ENCODE assay signal across 22 cellular contexts in the genomic region with DNA sequence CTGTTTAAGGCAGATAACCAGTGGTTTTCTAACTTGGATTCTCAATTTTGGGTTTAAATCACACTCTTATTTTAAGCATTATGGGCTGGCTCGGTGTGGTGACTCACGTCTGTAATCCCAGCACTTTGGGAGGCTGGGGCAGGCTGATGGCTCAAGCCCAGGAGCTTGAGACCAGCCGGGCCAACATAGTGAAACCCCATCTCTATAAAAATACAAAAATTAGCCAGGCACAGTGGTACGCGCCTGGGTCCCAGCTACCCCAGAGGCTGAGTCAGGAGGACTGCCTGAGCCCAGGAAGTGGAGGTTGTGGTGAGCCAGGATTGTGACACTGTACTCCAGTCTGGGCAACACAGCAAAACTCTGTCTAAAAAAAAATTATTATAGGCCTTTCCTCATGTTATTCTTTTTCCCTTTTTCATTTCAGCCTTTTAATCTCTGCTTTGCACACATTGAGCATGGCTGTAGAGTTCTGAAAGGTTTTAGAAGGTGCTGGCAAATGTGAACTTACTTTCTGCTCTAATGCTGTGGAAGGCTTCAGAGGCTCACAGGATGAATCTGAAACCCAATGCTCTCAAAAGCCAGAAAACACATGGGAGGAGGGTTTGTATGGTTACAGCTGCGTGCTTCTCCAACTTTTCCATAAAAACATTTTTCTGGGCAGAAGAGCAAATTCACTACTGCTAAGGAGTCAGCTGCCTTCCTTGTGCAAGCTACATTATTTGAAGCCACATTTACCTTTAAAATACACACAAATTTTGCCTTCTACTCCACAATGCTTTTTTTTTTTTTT. TPM values are rescaled to one million over a fixed set of nuclear protein-coding genes. Genes with fewer than 3 reads are reported as not detected.
DNase-seq lines count a peak whose midpoint lies in the region; ATAC-seq and TF ChIP-seq lines count a peak whose summit lies in the region.
"Had no signal": no experiment of that assay in that cellular context is flagged by ENCODE, and none has a peak within 500 bp of the region (broad histone marks: within the 10 kb centered on the region; RNA-seq: fewer than 3 reads in every experiment).

No MANE protein-coding gene starts in this region.

- DNase-seq in A172 (ENCODE audit: low spot score): peak; percentile 58
- peak; percentile 73 for DNase-seq in HT1080 (ENCODE audit: low read depth)
- peak; percentile 53 to 82 for DNase-seq in ascending aorta (ENCODE audit: low spot score in 2 of 2)
- peak; percentile 50 to 66 for DNase-seq in foreskin fibroblast
- DNase-seq in GM13977 (ENCODE audit: low spot score): no peak
- no peak for DNase-seq in NCI-H345 treated with DMSO at 0.1 percent for 48 hours (lab: John Stamatoyannopoulos, UW; ENCODE audit: unreplicated experiment)
- DNase-seq in NCI-H526 (lab: John Stamatoyannopoulos, UW): no peak
- DNase-seq: activated CD4-positive, CD25-positive, alpha-beta regulatory T cell treated with anti-CD3 and anti-CD28 coated beads, Interleukin-2, amount 50 U/mL, for 72 hours; CD8-positive, alpha-beta T cell; DND-41; glutamatergic neuron; midbrain; NCI-H1105 treated with DMSO at 0.1 percent for 48 hours; NCI-H526 treated with DMSO at 0.1 percent for 48 hours; PC-3; stimulated activated naive CD4-positive, alpha-beta T cell; transverse colon had no signal

- TF ChIP-seq CTCF in ascending aorta (IDR thresholded peaks at IDR 0.05) (no peak), foreskin fibroblast (IDR thresholded peaks at IDR 0.05; ENCODE audit: low read depth, low read length) (no peak), GM13977 (IDR thresholded peaks at IDR 0.05; ENCODE audit: extremely low read depth, insufficient read depth, missing control alignments) (no peak)

- peaks cover 15 to 35% of the 10 kb centered on the region in 2 donors for H3K36me3 ChIP-seq in ascending aorta

- H3K9me3 ChIP-seq in ascending aorta: no peaks in the 10 kb centered on the region
- H3K9me3 ChIP-seq: A549, HAP-1, transverse colon had no signal

- no peak for ATAC-seq in GM21367 (IDR thresholded peaks at IDR 0.05; ENCODE audit: unreplicated experiment)
- ATAC-seq: A549; CD8-positive, alpha-beta T cell; K562; left lobe of liver; PC-3 had no signal

- peaks cover 17 to 49% of the 10 kb centered on the region in 2 donors for H3K4me1 ChIP-seq in ascending aorta
- H3K4me1 ChIP-seq: A549, HAP-1, transverse colon had no signal

- intact Hi-C loops in ascending aorta (cut with DNase I): loop anchor here (1.0 to 2.0 kb wide), 3 partner anchors 32 to 79 kb away; partner anchors contain the start of gene CHAC1

- no peaks in the 10 kb centered on the region for H3K27me3 ChIP-seq in ascending aorta
- H3K27me3 ChIP-seq: transverse colon had no signal

- H3K27ac ChIP-seq in ascending aorta: peak overlapping the region; percentile 82 to 94
- H3K27ac ChIP-seq: A549, transverse colon had no signal

- in situ Hi-C loops in GM13977 (cut with MboI; ENCODE audit: low pct_unique_long_range_greater_than_20kb, low sequenced_read_pairs, unreplicated experiment): no loop called here

- H3K4me3 ChIP-seq in ascending aorta (no peak overlapping the region), foreskin fibroblast (ENCODE audit: low read depth in 1 of 2, low read length in 2 of 2) (no peak overlapping the region)
- H3K4me3 ChIP-seq: A549, HAP-1, K562, transverse colon had no signal

RNA-seq across cellular contexts. Expression of gene CHAC1, which starts 32.5 kb away (rescaled TPM):
- total RNA-seq in A172 (2014; rRNA removed; shearing (Covaris generic)): 4.7 and 5.8 TPM in 2 replicates
- total RNA-seq in HT1080 (2014; rRNA removed; shearing (Covaris generic)): 9.4 and 11.8 TPM in 2 replicates
- 49.8 and 50.7 TPM in 2 replicates for polyA plus RNA-seq in HT1080 (2015; cell fraction: cytosol; rRNA removed)
- 39.4 and 43.4 TPM in 2 replicates for polyA plus RNA-seq in HT1080 (2015; cell fraction: nucleus; rRNA removed)
- total RNA-seq in ascending aorta: 28.5 TPM

RNA-seq across cellular contexts. Expression of gene DLL4, which starts 56.6 kb away (rescaled TPM):
- total RNA-seq in A172 (2014; rRNA removed; shearing (Covaris generic)): not detected in 2 replicates
- 0.20 and 0.31 TPM in 2 replicates for total RNA-seq in HT1080 (2014; rRNA removed; shearing (Covaris generic))
- polyA plus RNA-seq in HT1080 (2015; cell fraction: cytosol; rRNA removed): 0.14 TPM in 1 of 2 replicates, not detected in the other
- 0.03 TPM in 1 of 2 replicates, not detected in the other for polyA plus RNA-seq in HT1080 (2015; cell fraction: nucleus; rRNA removed)
- total RNA-seq in ascending aorta: 30.2 TPM

Comparison
In these comparisons a context has a peak if more than half of its experiments do, and no peak if none do; other contexts are left out.
1. DNase-seq: peak in A172 (single experiment), HT1080 (single experiment), ascending aorta (2 of 2) and foreskin fibroblast (2 of 2); none in GM13977 (single experiment), NCI-H345 treated with DMSO at 0.1 percent for 48 hours (single experiment) and NCI-H526 (0 of 2).
2. RNA of gene DLL4, which starts 56.6 kb away (total RNA-seq): 30.2 TPM in ascending aorta (single experiment); 0.20 to 0.31 TPM in HT1080 and not detected in A172; every median in the first group is over 10 times any median in the second.